17 cellular contexts compared by ENCODE assay signal in genomic region chrX:53669258-53669657, GRCh38. TPM values are rescaled to one million over a fixed set of nuclear protein-coding genes. Genes with fewer than 3 reads are reported as not detected.
DNase-seq lines count a peak whose midpoint lies in the region; ATAC-seq, FAIRE-seq and TF ChIP-seq lines count a peak whose summit lies in the region.
"Had no signal": no experiment of that assay in that cellular context is flagged by ENCODE, and none has a peak within 500 bp of the region (broad histone marks: within the 10 kb centered on the region; RNA-seq: fewer than 3 reads in every experiment).

No MANE protein-coding gene starts in this region.

- no peaks in the 10 kb centered on the region for H3K36me3 ChIP-seq in hepatocyte (replicated peaks; ENCODE audit: insufficient read depth, low read depth)
- H3K36me3 ChIP-seq in Caco-2 (ENCODE audit: control insufficient read depth, insufficient read depth, low read length): no peaks in the 10 kb centered on the region

- H3K4me1 ChIP-seq in hepatocyte (ENCODE audit: insufficient read depth) (peaks cover 9% of the 10 kb centered on the region), Caco-2 (no peaks in the 10 kb centered on the region)

- H3K4me1 Mint-ChIP-seq in activated CD8-positive, alpha-beta T cell treated with anti-CD3 and anti-CD28 coated beads for 36 hours (ENCODE audit: low read depth): peaks cover 38% of the 10 kb centered on the region
- H3K4me1 Mint-ChIP-seq in activated CD8-positive, alpha-beta T cell treated with anti-CD3 and anti-CD28 coated beads, Interleukin-2, amount 10 ng/mL, durations not matched to agents 7 days and 5 days (ENCODE audit: low read depth): peaks cover 9% of the 10 kb centered on the region
- H3K4me1 Mint-ChIP-seq in T-cell (peaks cover 11 to 40% (median 34%) of the 10 kb centered on the region in 3 donors), Caco-2 (ENCODE audit: low read depth, unreplicated experiment) (no peaks in the 10 kb centered on the region)
- H3K4me1 Mint-ChIP-seq: CD14-positive monocyte, H9 had no signal

- no TSS peak for BruUV-seq in Caco-2 (replicated peaks; lab: Mats Ljungman, UMichigan)

- H3K9me2 ChIP-seq in hepatocyte (replicated peaks; ENCODE audit: insufficient read depth): no peaks in the 10 kb centered on the region

- no peak for DNase-seq in activated CD8-positive, alpha-beta T cell treated with anti-CD3 and anti-CD28 coated beads for 36 hours
- no peak for DNase-seq in activated CD8-positive, alpha-beta T cell treated with anti-CD3 and anti-CD28 coated beads, Interleukin-2, amount 10 ng/mL, durations not matched to agents 7 days and 5 days
- DNase-seq in GM12892 (ENCODE audit: insufficient read length) (no peak), hepatocyte (ENCODE audit: low spot score) (no peak), NCI-H1436 (lab: John Stamatoyannopoulos, UW) (no peak), T-cell (no peak), Caco-2 (no peak)
- DNase-seq: CD8-positive, alpha-beta T cell; COR-L47; DMS53; GF-D8; GOT3; H9; IMR-90 had no signal

- H2AFZ ChIP-seq in hepatocyte: no peak overlapping the region

- H3K9me3 ChIP-seq in hepatocyte (ENCODE audit: low read depth): no peaks in the 10 kb centered on the region
- no peaks in the 10 kb centered on the region for H3K9me3 ChIP-seq in Caco-2

- POLR2A ChIA-PET in activated CD8-positive, alpha-beta T cell treated with anti-CD3 and anti-CD28 coated beads for 36 hours (lab: Charles Lee): no interaction called here
- POLR2A ChIA-PET in activated CD8-positive, alpha-beta T cell treated with anti-CD3 and anti-CD28 coated beads, Interleukin-2, amount 10 ng/mL, durations not matched to agents 7 days and 5 days (lab: Charles Lee): interaction anchor here (1.3 kb wide), 1 partner anchor 14 kb away, joined by 7 read pairs; no protein-coding TSS in a partner anchor
- POLR2A ChIA-PET in T-cell (lab: Charles Lee): interaction anchor here in 1 of 2 donors (0.5 kb wide), 1 partner anchor 320 kb away, joined by 3 read pairs; no protein-coding TSS in a partner anchor
- POLR2A ChIA-PET in Caco-2 (lab: Charles Lee): no interaction called here

- H3K4me3 Mint-ChIP-seq in activated CD8-positive, alpha-beta T cell treated with anti-CD3 and anti-CD28 coated beads for 36 hours: no peak overlapping the region
- H3K4me3 Mint-ChIP-seq in activated CD8-positive, alpha-beta T cell treated with anti-CD3 and anti-CD28 coated beads, Interleukin-2, amount 10 ng/mL, durations not matched to agents 7 days and 5 days: no peak overlapping the region
- H3K4me3 Mint-ChIP-seq in T-cell (no peak overlapping the region), Caco-2 (ENCODE audit: unreplicated experiment) (no peak overlapping the region)
- H3K4me3 Mint-ChIP-seq: CD14-positive monocyte; CD8-positive, alpha-beta T cell; H9 had no signal

- FAIRE-seq in GM12892 (lab: Jason Lieb, UNC): peak; percentile 74

- TF ChIP-seq POLR2A in GM12892 (IDR thresholded peaks at IDR 0.05; ENCODE audit: low read depth, low read length): no peak

- H3K4me3 ChIP-seq in hepatocyte (no peak overlapping the region), Caco-2 (ENCODE audit: low read depth, low read length) (no peak overlapping the region)

- ATAC-seq in activated CD8-positive, alpha-beta T cell treated with anti-CD3 and anti-CD28 coated beads for 36 hours: no peak
- ATAC-seq in activated CD8-positive, alpha-beta T cell treated with anti-CD3 and anti-CD28 coated beads, Interleukin-2, amount 10 ng/mL, durations not matched to agents 7 days and 5 days: no peak
- ATAC-seq in HG02852 (IDR thresholded peaks at IDR 0.05; ENCODE audit: unreplicated experiment) (peak; percentile 44), T-cell (replicated peaks in 1 of 4) (no peak)
- ATAC-seq: CD8-positive, alpha-beta T cell had no signal

- H3K27me3 ChIP-seq in hepatocyte (no peaks in the 10 kb centered on the region), Caco-2 (replicated peaks; ENCODE audit: control insufficient read depth, insufficient read depth, low read length) (no peaks in the 10 kb centered on the region)

- H3K27ac ChIP-seq in hepatocyte: no peak overlapping the region
- H3K27ac ChIP-seq: 22Rv1 had no signal

- intact Hi-C loops in activated CD8-positive, alpha-beta T cell treated with anti-CD3 and anti-CD28 coated beads for 36 hours (cut with micrococcal nuclease): no loop called here
- intact Hi-C loops in Caco-2 (cut with micrococcal nuclease; ENCODE audit: unreplicated experiment): no loop called here

- H3K4me2 ChIP-seq in hepatocyte: peak overlapping the region; percentile 14

- peaks cover 74% of the 10 kb centered on the region for H3K79me2 ChIP-seq in hepatocyte

- TF ChIP-seq CTCF in activated CD8-positive, alpha-beta T cell treated with anti-CD3 and anti-CD28 coated beads for 36 hours (IDR thresholded peaks at IDR 0.05): no peak
- no peak for TF ChIP-seq CTCF in hepatocyte (IDR thresholded peaks at IDR 0.05; ENCODE audit: poor library complexity)
- no peak for TF ChIP-seq CTCF in Caco-2 (IDR thresholded peaks at IDR 0.05; ENCODE audit: insufficient read depth in 1 of 2, low read depth in 1 of 2, low read length in 1 of 2, severe bottlenecking in 1 of 2, unreplicated experiment in 1 of 2)

- CTCF ChIA-PET in activated CD8-positive, alpha-beta T cell treated with anti-CD3 and anti-CD28 coated beads for 36 hours (lab: Charles Lee): interaction anchor here (0.7 to 1.1 kb wide), 2 partner anchors 16 to 22 kb away, joined by 3 read pairs; no protein-coding TSS in a partner anchor
- CTCF ChIA-PET in activated CD8-positive, alpha-beta T cell treated with anti-CD3 and anti-CD28 coated beads, Interleukin-2, amount 10 ng/mL, durations not matched to agents 7 days and 5 days (lab: Charles Lee): interaction anchor here (1.5 kb wide), 1 partner anchor 15 kb away, joined by 5 read pairs; no protein-coding TSS in a partner anchor
- CTCF ChIA-PET in T-cell (lab: Charles Lee): no interaction called here
- CTCF ChIA-PET in Caco-2 (lab: Charles Lee): no interaction called here

- H4K20me1 ChIP-seq in hepatocyte (ENCODE audit: insufficient read depth, poor library complexity, severe bottlenecking): peaks cover 31% of the 10 kb centered on the region

- H3K27ac Mint-ChIP-seq in activated CD8-positive, alpha-beta T cell treated with anti-CD3 and anti-CD28 coated beads for 36 hours: peak overlapping the region; percentile 34
- H3K27ac Mint-ChIP-seq in activated CD8-positive, alpha-beta T cell treated with anti-CD3 and anti-CD28 coated beads, Interleukin-2, amount 10 ng/mL, durations not matched to agents 7 days and 5 days: no peak overlapping the region
- H3K27ac Mint-ChIP-seq in T-cell: no peak overlapping the region
- H3K27ac Mint-ChIP-seq in Caco-2 (ENCODE audit: unreplicated experiment): no peak overlapping the region
- H3K27ac Mint-ChIP-seq: CD14-positive monocyte; CD8-positive, alpha-beta T cell; H9 had no signal

- H3K27me3 Mint-ChIP-seq in activated CD8-positive, alpha-beta T cell treated with anti-CD3 and anti-CD28 coated beads for 36 hours: no peaks in the 10 kb centered on the region
- no peaks in the 10 kb centered on the region for H3K27me3 Mint-ChIP-seq in activated CD8-positive, alpha-beta T cell treated with anti-CD3 and anti-CD28 coated beads, Interleukin-2, amount 10 ng/mL, durations not matched to agents 7 days and 5 days (ENCODE audit: low read depth)
- H3K27me3 Mint-ChIP-seq in T-cell (no peaks in the 10 kb centered on the region), Caco-2 (ENCODE audit: insufficient read depth, unreplicated experiment) (no peaks in the 10 kb centered on the region)

- no peaks in the 10 kb centered on the region for H3K9me3 Mint-ChIP-seq in activated CD8-positive, alpha-beta T cell treated with anti-CD3 and anti-CD28 coated beads for 36 hours
- H3K9me3 Mint-ChIP-seq in activated CD8-positive, alpha-beta T cell treated with anti-CD3 and anti-CD28 coated beads, Interleukin-2, amount 10 ng/mL, durations not matched to agents 7 days and 5 days (ENCODE audit: insufficient read depth): no peaks in the 10 kb centered on the region
- no peaks in the 10 kb centered on the region for H3K9me3 Mint-ChIP-seq in T-cell
- H3K9me3 Mint-ChIP-seq in Caco-2 (ENCODE audit: unreplicated experiment): no peaks in the 10 kb centered on the region
- H3K9me3 Mint-ChIP-seq: CD8-positive, alpha-beta T cell had no signal

- H3K36me3 Mint-ChIP-seq in activated CD8-positive, alpha-beta T cell treated with anti-CD3 and anti-CD28 coated beads for 36 hours (ENCODE audit: low read depth): peaks cover 42% of the 10 kb centered on the region
- H3K36me3 Mint-ChIP-seq in activated CD8-positive, alpha-beta T cell treated with anti-CD3 and anti-CD28 coated beads, Interleukin-2, amount 10 ng/mL, durations not matched to agents 7 days and 5 days (ENCODE audit: low read depth): peaks cover 44% of the 10 kb centered on the region
- H3K36me3 Mint-ChIP-seq in T-cell (peaks cover 3% of the 10 kb centered on the region), Caco-2 (ENCODE audit: insufficient read depth, unreplicated experiment) (peaks cover 39% of the 10 kb centered on the region)

RNA-seq across cellular contexts. Expression of gene HUWE1, which starts 17.3 kb away (rescaled TPM):
- 100 to 1,000 TPM; 376 to 384 TPM for total RNA-seq in activated CD8-positive, alpha-beta T cell treated with anti-CD3 and anti-CD28 coated beads for 36 hours
- total RNA-seq in activated CD8-positive, alpha-beta T cell treated with anti-CD3 and anti-CD28 coated beads, Interleukin-2, amount 10 ng/mL, durations not matched to agents 7 days and 5 days: 100 to 1,000 TPM; 223 to 231 TPM
- 79.8 TPM for polyA plus RNA-seq in GM12892 (2012; ENCODE audit: missing spikeins)
- total RNA-seq in hepatocyte (104 and 107 TPM in 2 replicates), T-cell (100 to 1,000 TPM; 153 to 214 (median 179) TPM), Caco-2 (2022) (222 and 224 TPM in 2 replicates)
- polyA plus RNA-seq in hepatocyte: 39.2 and 44.3 TPM in 2 replicates

Comparison
In these comparisons a context has a peak if more than half of its experiments do, and no peak if none do; other contexts are left out.
1. CTCF ChIA-PET loops: an anchor here in activated CD8-positive, alpha-beta T cell treated with anti-CD3 and anti-CD28 coated beads for 36 hours (0.7 to 1.1 kb wide) and activated CD8-positive, alpha-beta T cell treated with anti-CD3 and anti-CD28 coated beads, Interleukin-2, amount 10 ng/mL, durations not matched to agents 7 days and 5 days (1.5 kb wide); none called in T-cell and Caco-2.